Comparison of ENCODE assay signal across 8 cellular contexts in genomic region chr6:111759836-111760785, GRCh38.
A peak's percentile ranks its signal among the peaks of the same experiment; 100 is the strongest.
DNase-seq lines count a peak whose midpoint lies in the region; ATAC-seq and TF ChIP-seq lines count a peak whose summit lies in the region.

No MANE protein-coding gene starts in this region.

- H3K36me3 Mint-ChIP-seq in activated naive CD4-positive, alpha-beta T cell treated with anti-CD3 and anti-CD28 coated beads, Interleukin-2, amount 50 U/mL, for 72 hours, result peaks cover 49 to 53% of the 10 kb centered on the region in 2 donors

- peak overlapping the region; percentile 98 to 99 for H3K27ac Mint-ChIP-seq in activated naive CD4-positive, alpha-beta T cell treated with anti-CD3 and anti-CD28 coated beads, Interleukin-2, amount 50 U/mL, for 72 hours

- no peak for TF ChIP-seq CTCF in adrenal gland (IDR thresholded peaks at IDR 0.05)

- peaks cover 0 to 18% of the 10 kb centered on the region in 2 donors for H3K4me1 ChIP-seq in adrenal gland (replicated peaks in 1 of 2)

- ATAC-seq in activated naive CD4-positive, alpha-beta T cell treated with anti-CD3 and anti-CD28 coated beads, Interleukin-2, amount 50 U/mL, for 72 hours, result peak; percentile 46 to 54
- ATAC-seq in left ventricle myocardium superior (peak; percentile 72), HG02642 (IDR thresholded peaks at IDR 0.05; ENCODE audit: poor library complexity, unreplicated experiment) (no peak), GM19324 (IDR thresholded peaks at IDR 0.05; ENCODE audit: low FRiP score, unreplicated experiment) (no peak)

- 62 to 71% (median 64%) methylated on average over 17 to 18 of the region's 18 CpGs for WGBS in adrenal gland, 4 donors

- peak overlapping the region in 2 of 5 donors; percentile 50 to 75 for H3K27ac ChIP-seq in adrenal gland

- H3K36me3 ChIP-seq in adrenal gland (replicated peaks in 1 of 2), result no peaks in the 10 kb centered on the region

- no peaks in the 10 kb centered on the region for H3K9me3 Mint-ChIP-seq in activated naive CD4-positive, alpha-beta T cell treated with anti-CD3 and anti-CD28 coated beads, Interleukin-2, amount 50 U/mL, for 72 hours

- peak; percentile 53 for DNase-seq in Jurkat, Clone E6-1 (ENCODE audit: low read depth, low spot score)
- no peak for DNase-seq in activated naive CD4-positive, alpha-beta T cell treated with anti-CD3 and anti-CD28 coated beads, Interleukin-2, amount 50 U/mL, for 72 hours (ENCODE audit: low spot score in 2 of 2)
- DNase-seq in left ventricle myocardium superior (no peak), SIG-M5 treated with dmso at 0.1 percent for 504 hours (lab: John Stamatoyannopoulos, UW; ENCODE audit: unreplicated experiment) (no peak), adrenal gland (no peak)
- DNase-seq in stimulated activated naive CD4-positive, alpha-beta T cell (lab: John Stamatoyannopoulos, UW), result peak; percentile 42 to 92 (median 70)

- H3K4me3 ChIP-seq in Jurkat, Clone E6-1 (ENCODE audit: low read length), result peak overlapping the region; percentile 43
- no peak overlapping the region for H3K4me3 ChIP-seq in adrenal gland

- intact Hi-C loops in left ventricle myocardium superior (cut with micrococcal nuclease), result no loop called here
- intact Hi-C loops in adrenal gland (cut with DNase I), result no loop called here

- no peak for TF ChIP-seq POLR2A in adrenal gland (IDR thresholded peaks at IDR 0.05)

- no peaks in the 10 kb centered on the region for H3K27me3 ChIP-seq in adrenal gland

- no peaks in the 10 kb centered on the region for H3K9me3 ChIP-seq in adrenal gland (replicated peaks in 1 of 3)

Comparison
In these comparisons a context has a peak if more than half of its experiments do, and no peak if none do; other contexts are left out.
1. DNase-seq: peak in Jurkat, Clone E6-1 (single experiment) and stimulated activated naive CD4-positive, alpha-beta T cell (6 of 6); none in activated naive CD4-positive, alpha-beta T cell treated with anti-CD3 and anti-CD28 coated beads, Interleukin-2, amount 50 U/mL, for 72 hours (0 of 2), left ventricle myocardium superior (single experiment), SIG-M5 treated with dmso at 0.1 percent for 504 hours (single experiment) and adrenal gland (0 of 7).
2. ATAC-seq: peak in activated naive CD4-positive, alpha-beta T cell treated with anti-CD3 and anti-CD28 coated beads, Interleukin-2, amount 50 U/mL, for 72 hours (2 of 2) and left ventricle myocardium superior (single experiment); none in HG02642 (single experiment) and GM19324 (single experiment).